In the genomic region with DNA sequence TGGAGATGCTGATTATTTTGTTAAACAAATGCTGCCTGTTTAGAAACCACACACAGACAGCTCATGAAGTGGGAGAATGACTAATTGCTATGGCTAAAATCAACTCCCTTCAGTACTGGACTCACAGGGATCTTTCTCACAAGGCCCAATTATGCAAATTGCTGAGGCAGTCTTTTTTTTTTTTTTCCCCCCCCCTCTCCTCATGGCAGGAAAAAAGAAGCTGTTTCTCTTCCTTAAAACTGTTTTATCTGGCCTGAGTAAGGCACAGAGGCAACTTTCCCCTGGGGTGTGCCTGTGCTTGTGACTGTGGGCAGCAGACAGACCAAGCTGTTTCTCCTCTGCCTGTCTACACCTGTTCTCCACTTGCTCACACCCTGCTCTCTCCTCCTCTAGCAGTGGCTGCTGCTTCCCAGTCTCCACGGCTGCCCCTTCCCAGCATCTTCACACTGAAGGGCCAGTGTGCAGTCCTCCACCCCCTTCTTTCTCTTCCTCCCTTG, we compare ENCODE assay signal across 8 cellular contexts.
DNase-seq lines count a peak whose midpoint lies in the region; ATAC-seq and TF ChIP-seq lines count a peak whose summit lies in the region.

No MANE protein-coding gene starts in this region.

- DNase-seq in EL (peak; percentile 77), HFFc6 (peak; percentile 80), RPMI7951 (ENCODE audit: low read depth) (peak; percentile 94), Right ventricle myocardium superior (no peak), retina (no peak)
- DNase-seq in central memory CD4-positive, alpha-beta T cell: no peak
- no peak for DNase-seq in activated effector memory CD4-positive, alpha-beta T cell treated with Interleukin-2 at 50 U/mL for 16 hours

- peak overlapping the region; percentile 76 for H3K4me3 Mint-ChIP-seq in HFFc6

- no peak for TF ChIP-seq CTCF in HFFc6 (IDR thresholded peaks at IDR 0.05)

- H3K27me3 Mint-ChIP-seq in HFFc6 (ENCODE audit: insufficient read depth): peaks cover 2% of the 10 kb centered on the region; the same call in 1 of the 2 replicates

- H3K9me3 Mint-ChIP-seq in HFFc6: no peaks in the 10 kb centered on the region

- peak overlapping the region; percentile 95 for H3K27ac Mint-ChIP-seq in HFFc6

- H3K36me3 Mint-ChIP-seq in HFFc6 (ENCODE audit: low read depth): peaks cover 13% of the 10 kb centered on the region; the same call in 1 of the 2 replicates

- peaks cover 96% of the 10 kb centered on the region for H3K4me1 Mint-ChIP-seq in HFFc6 (ENCODE audit: low read depth)

- intact Hi-C loops in Right ventricle myocardium superior (cut with DNase I): no loop called here

- ATAC-seq in Right ventricle myocardium superior (ENCODE audit: poor library complexity): peak; percentile 4
- no peak for ATAC-seq in HG03280 (IDR thresholded peaks at IDR 0.05; ENCODE audit: unreplicated experiment)

Comparison
In these comparisons a context has a peak if more than half of its experiments do, and no peak if none do; other contexts are left out.
1. DNase-seq: peak in EL (single experiment), HFFc6 (single experiment) and RPMI7951 (single experiment); none in Right ventricle myocardium superior (single experiment), central memory CD4-positive, alpha-beta T cell (single experiment), retina (single experiment) and activated effector memory CD4-positive, alpha-beta T cell treated with Interleukin-2 at 50 U/mL for 16 hours (single experiment).